In genomic region chr17:32061840-32062239, GRCh38 we compare ENCODE assay signal across 7 cellular contexts. TPM values are rescaled to one million over a fixed set of nuclear protein-coding genes. Genes with fewer than 3 reads are reported as not detected.
A peak's percentile ranks its signal among the peaks of the same experiment; 100 is the strongest.
DNase-seq lines count a peak whose midpoint lies in the region; ATAC-seq and TF ChIP-seq lines count a peak whose summit lies in the region.
"Not testable (repeated sequence)": the region's sequence is repeated elsewhere in the genome, so short reads cannot be mapped to it uniquely, and the experiment has no call there.

No MANE protein-coding gene starts in this region.

- H3K27ac ChIP-seq in H9 (ENCODE audit: insufficient read length, low read depth, low read length); SJCRH30; endodermal cell (ENCODE audit: low read depth, low read length): not testable (repeated sequence)

- not testable (repeated sequence) for H3K23ac ChIP-seq in H9 (ENCODE audit: insufficient read length, low read depth, low read length)

- H2BK120ac ChIP-seq in H9 (ENCODE audit: low read depth, low read length, poor library complexity, severe bottlenecking) = not testable (repeated sequence)

- H2AK5ac ChIP-seq in H9 (ENCODE audit: insufficient read length, low read length) = not testable (repeated sequence)

- H4K20me1 ChIP-seq in H9 (ENCODE audit: control insufficient read depth, insufficient read depth, insufficient read length) = not testable (repeated sequence)

- peak overlapping the region; percentile 75 for H3K18ac ChIP-seq in H9 (ENCODE audit: insufficient read length, low read depth, low read length)

- not testable (repeated sequence) for H3K23me2 ChIP-seq in H9 (ENCODE audit: insufficient read length, low read depth, low read length, poor library complexity, severe bottlenecking)

- H4K8ac ChIP-seq in H9 (replicated peaks; ENCODE audit: insufficient read length, low read depth, low read length) = not testable (repeated sequence)

- not testable (repeated sequence) for H2BK12ac ChIP-seq in H9 (ENCODE audit: insufficient read length, low read depth, low read length)

- H3K4me1 ChIP-seq in H9 (ENCODE audit: insufficient read depth, low read length); SJCRH30; endodermal cell (ENCODE audit: control insufficient read depth, insufficient read depth, low read length): not testable (repeated sequence)

- DNase-seq in DMS53 (lab: John Stamatoyannopoulos, UW) (peak; percentile 19), H9 (peak; percentile 62), SJCRH30 (peak; percentile 20 to 66), endodermal cell (peak; percentile 74), left kidney (ENCODE audit: low read depth, low spot score) (peak; percentile 9)
- DNase-seq in activated T-cell treated with anti-CD3 and anti-CD28 coated beads, Interleukin-2, amount 50 U/mL, for 4 hours; nephron progenitor cell: not testable (repeated sequence)

- peak overlapping the region; percentile 29; the same call in 1 of the 2 replicates for H3K14ac ChIP-seq in H9 (ENCODE audit: insufficient read depth, low read length)

- not testable (repeated sequence) for H4K91ac ChIP-seq in H9 (ENCODE audit: insufficient read length, low read depth, low read length)

- H3K27me3 Mint-ChIP-seq in H9 (ENCODE audit: low read depth); activated T-cell treated with anti-CD3 and anti-CD28 coated beads, Interleukin-2, amount 50 U/mL, for 4 hours (ENCODE audit: low read depth); endodermal cell (ENCODE audit: insufficient read depth); nephron progenitor cell (ENCODE audit: low read depth, poor library complexity): not testable (repeated sequence)

- H3K4me3 ChIP-seq in SJCRH30; endodermal cell (ENCODE audit: low read length): not testable (repeated sequence)

- H3K4me1 Mint-ChIP-seq in H9 = peaks cover 3 to 17% of the 10 kb centered on the region in 2 experiments
- H3K4me1 Mint-ChIP-seq in activated T-cell treated with anti-CD3 and anti-CD28 coated beads, Interleukin-2, amount 50 U/mL, for 4 hours (ENCODE audit: low read depth); endodermal cell: not testable (repeated sequence)
- peaks cover 15% of the 10 kb centered on the region for H3K4me1 Mint-ChIP-seq in nephron progenitor cell

- not testable (repeated sequence) for H4K5ac ChIP-seq in H9 (ENCODE audit: insufficient read length, low read depth, low read length)

- not testable (repeated sequence) for H2BK20ac ChIP-seq in H9 (ENCODE audit: low read depth, low read length, poor library complexity, severe bottlenecking)

- TF ChIP-seq CTCF in H9 (conservative IDR thresholded peaks at IDR 0.05); endodermal cell (conservative IDR thresholded peaks at IDR 0.05); nephron progenitor cell (IDR thresholded peaks at IDR 0.05): not testable (repeated sequence)

- H3K79me2 ChIP-seq in H9 (ENCODE audit: insufficient read depth, low read length) = not testable (repeated sequence)

- peak overlapping the region in 2 of 3 experiments; percentile 90 to 92; a peak in 2 of 7 replicates for H3K27ac Mint-ChIP-seq in H9
- not testable (repeated sequence) for H3K27ac Mint-ChIP-seq in endodermal cell, nephron progenitor cell

- not testable (repeated sequence) for H3K4me2 ChIP-seq in H9 (ENCODE audit: insufficient read depth, insufficient read length, low read length)

- WGBS in H9 (ENCODE audit: extremely low coverage, insufficient read length, low lambda C conversion rate) = no CpG with 5 or more reads among the region's 8 CpGs
- WGBS in endodermal cell (ENCODE audit: insufficient coverage in 1 of 2, insufficient read length in 1 of 2), 2 experiments = 68% methylated on average over 4 of the region's 8 CpGs; no CpG with 5 or more reads in 1 of the 2 experiments

- H3T11ph ChIP-seq in H9 (ENCODE audit: low read length) = not testable (repeated sequence)

- not testable (repeated sequence) for H3K56ac ChIP-seq in H9 (ENCODE audit: insufficient read length, low read depth, low read length)

- H3K36me3 ChIP-seq in SJCRH30; endodermal cell (ENCODE audit: control insufficient read depth, insufficient read depth, low read length): not testable (repeated sequence)

- not testable (repeated sequence) for H3K9ac ChIP-seq in H9 (ENCODE audit: extremely low read depth, insufficient read length, low read length); endodermal cell (ENCODE audit: extremely low read depth, low read length, poor library complexity, severe bottlenecking)

- not testable (repeated sequence) for H3K27me3 ChIP-seq in H9 (ENCODE audit: insufficient read depth, low read length); SJCRH30; endodermal cell (ENCODE audit: control insufficient read depth, insufficient read depth, low read length, poor library complexity, severe bottlenecking)

- H3K36me3 Mint-ChIP-seq in H9 (ENCODE audit: insufficient read depth in 1 of 3, low read depth in 3 of 3); activated T-cell treated with anti-CD3 and anti-CD28 coated beads, Interleukin-2, amount 50 U/mL, for 4 hours (ENCODE audit: insufficient read depth); endodermal cell (ENCODE audit: low read depth); nephron progenitor cell (ENCODE audit: low read depth): not testable (repeated sequence)

- H2AFZ ChIP-seq in H9 (ENCODE audit: low read length) = not testable (repeated sequence)

- ATAC-seq in activated T-cell treated with anti-CD3 and anti-CD28 coated beads, Interleukin-2, amount 50 U/mL, for 4 hours = not testable (repeated sequence)

- H2BK15ac ChIP-seq in H9 (ENCODE audit: low read depth, low read length) = not testable (repeated sequence)

- not testable (repeated sequence) for H3K9me3 Mint-ChIP-seq in H9; activated T-cell treated with anti-CD3 and anti-CD28 coated beads, Interleukin-2, amount 50 U/mL, for 4 hours; endodermal cell; nephron progenitor cell

- not testable (repeated sequence) for H2BK5ac ChIP-seq in H9 (ENCODE audit: insufficient read length, low read length)

- H3K79me1 ChIP-seq in H9 (ENCODE audit: insufficient read depth, low read depth, low read length, poor library complexity, severe bottlenecking) = not testable (repeated sequence)

- H3K4ac ChIP-seq in H9 (ENCODE audit: low read depth, low read length) = not testable (repeated sequence)

- H3K4me3 Mint-ChIP-seq in H9 (peak overlapping the region; percentile 35 to 68), endodermal cell (peak overlapping the region; percentile 64), nephron progenitor cell (peak overlapping the region; percentile 15)
- H3K4me3 Mint-ChIP-seq in activated T-cell treated with anti-CD3 and anti-CD28 coated beads, Interleukin-2, amount 50 U/mL, for 4 hours = peak overlapping the region; percentile 38

- not testable (repeated sequence) for H3K9me3 ChIP-seq in H9 (ENCODE audit: control insufficient read depth, low read depth, low read length); SJCRH30 (replicated peaks); endodermal cell (ENCODE audit: control insufficient read depth, low read length)

RNA-seq across cellular contexts. Expression of gene LRRC37B, which starts 54.7 kb away (rescaled TPM):
- total RNA-seq in H9 (2021) (17.9 and 19.1 TPM in 2 replicates), endodermal cell (10 to 100 TPM; 22.7 to 28.7 TPM)
- total RNA-seq in SJCRH30 (2014; rRNA removed; shearing (Covaris generic)) = 10.8 and 13.2 TPM in 2 replicates
- 1 to 10 TPM; 7.0 to 8.7 (median 8.4) TPM for total RNA-seq in activated T-cell treated with anti-CD3 and anti-CD28 coated beads, Interleukin-2, amount 50 U/mL, for 4 hours
- polyA plus RNA-seq in endodermal cell (2013, experiment 1 of 2) = 35.7 TPM
- polyA plus RNA-seq in endodermal cell (2013, experiment 2 of 2) = 39.7 TPM
